Comparison of ENCODE assay signal across 31 cellular contexts in genomic region chr1:46545784-46546183, GRCh38. TPM values are rescaled to one million over a fixed set of nuclear protein-coding genes. Genes with fewer than 3 reads are reported as not detected.
"Had no signal": no experiment of that assay in that cellular context is flagged by ENCODE, and none has a peak within 500 bp of the region (broad histone marks: within the 10 kb centered on the region; RNA-seq: fewer than 3 reads in every experiment).

No MANE protein-coding gene starts in this region.

- H3K9me3 ChIP-seq: heart left ventricle, neutrophil, spleen, testis, tibial nerve, upper lobe of right lung, vagina had no signal

- H3K4me3 ChIP-seq: dorsolateral prefrontal cortex, heart left ventricle, spleen, testis, tibial nerve, upper lobe of right lung, vagina had no signal

- H3K9me3 Mint-ChIP-seq: stimulated activated naive B cell treated with anti-CD40 and anti-IgM and Interleukin-4, amounts not matched to agents 10 μg/mL and 1 μg/mL and 100 μg/mL, for 72 hours; stimulated activated naive CD8-positive, alpha-beta T cell treated with anti-CD3 and anti-CD28 coated beads, Interleukin-15, amount 100 ng/mL, for 72 hours had no signal

- H3K36me3 Mint-ChIP-seq: stimulated activated naive B cell treated with anti-CD40 and anti-IgM and Interleukin-4, amounts not matched to agents 10 μg/mL and 1 μg/mL and 100 μg/mL, for 72 hours had no signal

- H3K36me3 ChIP-seq: heart left ventricle, neutrophil, spleen, tibial nerve, upper lobe of right lung, vagina had no signal

- H3K4me3 Mint-ChIP-seq: naive thymus-derived CD4-positive, alpha-beta T cell; nephron progenitor cell; stimulated activated naive B cell treated with anti-CD40 and anti-IgM and Interleukin-4, amounts not matched to agents 10 μg/mL and 1 μg/mL and 100 μg/mL, for 72 hours; stimulated activated naive CD8-positive, alpha-beta T cell treated with anti-CD3 and anti-CD28 coated beads, Interleukin-15, amount 100 ng/mL, for 72 hours had no signal

- DNase-seq: dorsolateral prefrontal cortex; effector CD8-positive, alpha-beta T cell; hippocampal formation; mammary epithelial cell; naive thymus-derived CD4-positive, alpha-beta T cell; nephron progenitor cell; stimulated activated CD4-positive, alpha-beta T cell treated with anti-CD3 and anti-CD28 coated beads, Interleukin-15, amount 100 ng/mL, for 24 hours; stimulated activated CD4-positive, alpha-beta T cell treated with anti-CD3 and anti-CD28 coated beads, Interleukin-1b, Interleukin-23, amount 100 ng/mL, for 48 hours; stimulated activated CD4-positive, alpha-beta T cell treated with anti-CD3 and anti-CD28 coated beads, Interleukin-4, amount 100 ng/mL, for 24 hours; stimulated activated naive B cell treated with anti-CD40 and anti-IgM and Interleukin-4, amounts not matched to agents 10 μg/mL and 1 μg/mL and 100 μg/mL, for 72 hours; stimulated activated naive CD8-positive, alpha-beta T cell treated with anti-CD3 and anti-CD28 coated beads, Interleukin-15, amount 100 ng/mL, for 72 hours; testis; upper lobe of right lung had no signal

- ATAC-seq: esophagus mucosa; heart left ventricle; naive thymus-derived CD4-positive, alpha-beta T cell; sciatic nerve; stimulated activated naive B cell treated with anti-CD40 and anti-IgM and Interleukin-4, amounts not matched to agents 10 μg/mL and 1 μg/mL and 100 μg/mL, for 72 hours; stimulated activated naive CD8-positive, alpha-beta T cell treated with anti-CD3 and anti-CD28 coated beads, Interleukin-15, amount 100 ng/mL, for 72 hours; upper lobe of right lung had no signal

- H3K27me3 ChIP-seq: testis had no signal

- H3K4me1 ChIP-seq: testis, upper lobe of right lung had no signal

- H3K27ac Mint-ChIP-seq: nephron progenitor cell; stimulated activated naive B cell treated with anti-CD40 and anti-IgM and Interleukin-4, amounts not matched to agents 10 μg/mL and 1 μg/mL and 100 μg/mL, for 72 hours; stimulated activated naive CD8-positive, alpha-beta T cell treated with anti-CD3 and anti-CD28 coated beads, Interleukin-15, amount 100 ng/mL, for 72 hours had no signal

- H3K27ac ChIP-seq: dorsolateral prefrontal cortex, heart left ventricle, neutrophil, spleen, testis, tibial nerve, upper lobe of right lung, vagina had no signal

RNA-seq across cellular contexts. Expression of gene KNCN, which starts 5.7 kb away (rescaled TPM):
- total RNA-seq: esophagus mucosa; fibroblast of lung; glomerular endothelial cell; heart left ventricle; kidney epithelial cell; lower leg skin; mammary epithelial cell; mesenteric fat pad; naive thymus-derived CD4-positive, alpha-beta T cell; osteoblast; pulmonary artery endothelial cell; sciatic nerve; skeletal muscle tissue; spleen; subcutaneous adipose tissue; tibial nerve; upper lobe of right lung; vagina had no signal

RNA-seq across cellular contexts. Expression of gene DMBX1, which starts 56.1 kb away (rescaled TPM):
- total RNA-seq: dorsolateral prefrontal cortex; esophagus mucosa; fibroblast of lung; frontal cortex; glomerular endothelial cell; heart left ventricle; mammary epithelial cell; mononuclear cell; naive thymus-derived CD4-positive, alpha-beta T cell; osteoblast; pulmonary artery endothelial cell; skeletal muscle tissue; spleen; subcutaneous adipose tissue; tibial nerve; upper lobe of right lung had no signal
